In genomic region chr1:56516539-56517252, GRCh38 we compare ENCODE assay signal across 8 cellular contexts.
DNase-seq lines count a peak whose midpoint lies in the region; ATAC-seq and TF ChIP-seq lines count a peak whose summit lies in the region.

No MANE protein-coding gene starts in this region.

- ATAC-seq in GM18498 (IDR thresholded peaks at IDR 0.05; ENCODE audit: unreplicated experiment): peak; percentile 90
- peak; percentile 97 for ATAC-seq in HG02610 (IDR thresholded peaks at IDR 0.05; ENCODE audit: unreplicated experiment)

- H3K4me3 ChIP-seq in colonic mucosa (no peak overlapping the region), mucosa of rectum (ENCODE audit: low read length in 2 of 2) (peak overlapping the region; percentile 19 to 45)

- TF ChIP-seq CTCF in colonic mucosa (IDR thresholded peaks at IDR 0.05): no peak

- intact Hi-C loops in colonic mucosa (cut with DNase I): loop anchor here (5.0 kb wide), 1 partner anchor 61 kb away; the partner anchor contains the start of gene PLPP3

- H3K27ac ChIP-seq in colonic mucosa (peak overlapping the region; percentile 65), mucosa of rectum (ENCODE audit: low read depth in 2 of 2, low read length in 2 of 2) (peak overlapping the region; percentile 70 to 85)

- H3K4me1 ChIP-seq in colonic mucosa (peaks cover 4% of the 10 kb centered on the region), mucosa of rectum (ENCODE audit: control insufficient read depth in 2 of 2, insufficient read depth in 2 of 2, low read length in 2 of 2) (peaks cover 18 to 19% of the 10 kb centered on the region in 2 donors)

- H3K9me3 ChIP-seq in colonic mucosa: no peaks in the 10 kb centered on the region
- H3K9me3 ChIP-seq in mucosa of rectum (ENCODE audit: control insufficient read depth in 2 of 2, low read length in 2 of 2): no peaks in the 10 kb centered on the region

- H3K36me3 ChIP-seq in colonic mucosa (no peaks in the 10 kb centered on the region), mucosa of rectum (ENCODE audit: control insufficient read depth in 2 of 2, insufficient read depth in 2 of 2, low read length in 2 of 2) (peaks cover 5 to 12% of the 10 kb centered on the region in 2 donors)

- H3K27me3 ChIP-seq in colonic mucosa (no peaks in the 10 kb centered on the region), mucosa of rectum (ENCODE audit: control insufficient read depth in 2 of 2, insufficient read depth in 2 of 2, low read length in 2 of 2) (no peaks in the 10 kb centered on the region)

- H3K9ac ChIP-seq in colonic mucosa (ENCODE audit: low read depth in 2 of 2, low read length in 2 of 2) (no peak overlapping the region), mucosa of rectum (ENCODE audit: low read depth in 1 of 2, low read length in 2 of 2) (peak overlapping the region; percentile 36)

- peak; percentile 88 for DNase-seq in MV-4-11 (lab: John Stamatoyannopoulos, UW)
- peak; percentile 74 for DNase-seq in colonic mucosa
- DNase-seq in activated CD4-positive, alpha-beta T cell treated with anti-CD3 and anti-CD28 coated beads for 4 hours: no peak
- DNase-seq in NCI-H128 (lab: John Stamatoyannopoulos, UW; ENCODE audit: unreplicated experiment): no peak
- DNase-seq in mesenteric fat pad (ENCODE audit: low spot score): no peak

Comparison
In these comparisons a context has a peak if more than half of its experiments do, and no peak if none do; other contexts are left out.
1. DNase-seq: peak in MV-4-11 (single experiment) and colonic mucosa (single experiment); none in activated CD4-positive, alpha-beta T cell treated with anti-CD3 and anti-CD28 coated beads for 4 hours (0 of 2), NCI-H128 (single experiment) and mesenteric fat pad (single experiment).
2. H3K9ac ChIP-seq: peak in mucosa of rectum (2 of 2); none in colonic mucosa (0 of 2).